12 cellular contexts compared by ENCODE assay signal in genomic region chr6:125421853-125422252, GRCh38.
DNase-seq lines count a peak whose midpoint lies in the region; ATAC-seq and TF ChIP-seq lines count a peak whose summit lies in the region.
"Had no signal": no experiment of that assay in that cellular context is flagged by ENCODE, and none has a peak within 500 bp of the region (broad histone marks: within the 10 kb centered on the region; RNA-seq: fewer than 3 reads in every experiment).

No MANE protein-coding gene starts in this region.

- peaks cover 15% of the 10 kb centered on the region for H3K4me1 ChIP-seq in cardiac muscle cell (ENCODE audit: low read depth)
- H3K4me1 ChIP-seq: pancreas had no signal

- intact Hi-C loops in posterior cingulate gyrus (cut with DNase I), result no loop called here

- DNase-seq in H7 (peak; percentile 32), cardiac muscle cell (ENCODE audit: low read depth in 1 of 2, low spot score in 1 of 2) (peak; percentile 53 to 60), posterior cingulate gyrus (peak in 6 of 10 donors; percentile 12 to 74 (median 38)), superior temporal gyrus (ENCODE audit: extremely low spot score) (no peak), COR-L47 (lab: John Stamatoyannopoulos, UW) (no peak)
- no peak for DNase-seq in stimulated activated CD4-positive, alpha-beta T cell treated with anti-CD3 and anti-CD28 coated beads, Interleukin-4, amount 100 ng/mL, for 24 hours
- DNase-seq: activated T-cell treated with anti-CD3 and anti-CD28 coated beads, Interleukin-2, amount 50 U/mL, for 48 hours; CD4-positive, alpha-beta T cell had no signal

- H3K27ac ChIP-seq in cardiac muscle cell, result peak overlapping the region; percentile 75
- H3K27ac ChIP-seq: epithelial cell of prostate, pancreas had no signal

- H3K27me3 ChIP-seq in H7 (ENCODE audit: control insufficient read depth, insufficient read depth, low read length) (no peaks in the 10 kb centered on the region), cardiac muscle cell (no peaks in the 10 kb centered on the region)
- H3K27me3 ChIP-seq: pancreas had no signal

- no peaks in the 10 kb centered on the region for H3K9me3 ChIP-seq in cardiac muscle cell (ENCODE audit: low read depth)
- H3K9me3 ChIP-seq: pancreas had no signal

- H3K36me3 ChIP-seq in H7 (replicated peaks; ENCODE audit: control insufficient read depth, insufficient read depth, low read length), result no peaks in the 10 kb centered on the region
- no peaks in the 10 kb centered on the region for H3K36me3 ChIP-seq in cardiac muscle cell
- H3K36me3 ChIP-seq: pancreas had no signal

- no peak for TF ChIP-seq CTCF in cardiac muscle cell (IDR thresholded peaks at IDR 0.05; ENCODE audit: low read depth, low read length)

- H3K4me3 ChIP-seq in H7 (ENCODE audit: insufficient read depth, low read depth, low read length), result no peak overlapping the region
- H3K4me3 ChIP-seq in cardiac muscle cell, result no peak overlapping the region
- H3K4me3 ChIP-seq: pancreas had no signal

- ATAC-seq in SK-N-SH treated with all-trans-retinoic acid at 6 μM for 48 hours, result peak; percentile 70
- ATAC-seq in GM21576 (IDR thresholded peaks at IDR 0.05; ENCODE audit: unreplicated experiment), result no peak

TF ChIP-seq in SK-N-SH treated with all-trans-retinoic acid at 6 μM for 48 hours, 23 proteins besides CTCF, POLR2A, EP300 and RAD21:
- TF ChIP-seq POU6F1 (CRISPR knock-in tag; IDR thresholded peaks at IDR 0.05; ENCODE audit: borderline replicate concordance, low read depth) (no peak), CSDC2 (CRISPR knock-in tag; IDR thresholded peaks at IDR 0.05) (no peak), ZFP3 (CRISPR knock-in tag; IDR thresholded peaks at IDR 0.05) (no peak), TOX (CRISPR knock-in tag; IDR thresholded peaks at IDR 0.05; ENCODE audit: borderline replicate concordance) (no peak), ZNF565 (CRISPR knock-in tag; conservative IDR thresholded peaks at IDR 0.05; ENCODE audit: low read depth) (no peak), OSR1 (CRISPR knock-in tag; IDR thresholded peaks at IDR 0.05) (no peak), GLIS3 (CRISPR knock-in tag; IDR thresholded peaks at IDR 0.05) (no peak), CSRNP3 (CRISPR knock-in tag; IDR thresholded peaks at IDR 0.05) (no peak), ZC3H10 (CRISPR knock-in tag; IDR thresholded peaks at IDR 0.05) (no peak), ISL1 (CRISPR knock-in tag; IDR thresholded peaks at IDR 0.05) (no peak), CREB5 (CRISPR knock-in tag; IDR thresholded peaks at IDR 0.05; ENCODE audit: low read depth) (no peak), ESRRG (CRISPR knock-in tag; IDR thresholded peaks at IDR 0.05) (no peak)

Comparison
In these comparisons a context has a peak if more than half of its experiments do, and no peak if none do; other contexts are left out.
1. DNase-seq: peak in H7 (single experiment), cardiac muscle cell (2 of 2) and posterior cingulate gyrus (6 of 10); none in superior temporal gyrus (single experiment), stimulated activated CD4-positive, alpha-beta T cell treated with anti-CD3 and anti-CD28 coated beads, Interleukin-4, amount 100 ng/mL, for 24 hours (single experiment) and COR-L47 (single experiment).